In genomic region chr3:197350446-197350845, GRCh38 we compare ENCODE assay signal across 34 cellular contexts.
"Had no signal": no experiment of that assay in that cellular context is flagged by ENCODE, and none has a peak within 500 bp of the region (broad histone marks: within the 10 kb centered on the region; RNA-seq: fewer than 3 reads in every experiment).

No MANE protein-coding gene starts in this region.

- H3K27me3 ChIP-seq: MG63, Peyer's patch had no signal

- DNase-seq: activated B cell treated with CpG ODN at 0.5 μM for 24 hours; activated CD4-positive, alpha-beta memory T cell treated with anti-CD3 and anti-CD28 coated beads, Interleukin-2, amount 10 ng/mL, durations not matched to agents 7 days and 5 days; activated CD4-positive, alpha-beta T cell treated with anti-CD3 and anti-CD28 coated beads for 1 hour; activated CD4-positive, alpha-beta T cell treated with anti-CD3 and anti-CD28 coated beads for 48 hours; activated CD8-positive, alpha-beta memory T cell treated with anti-CD3 and anti-CD28 coated beads for 24 hours; activated CD8-positive, alpha-beta memory T cell treated with anti-CD3 and anti-CD28 coated beads, Interleukin-2, amount 10 ng/mL, durations not matched to agents 7 days and 5 days; activated CD8-positive, alpha-beta memory T cell treated with anti-CD3 and anti-CD28 coated beads, Interleukin-2, amount 50 U/mL, for 48 hours; activated effector memory CD4-positive, alpha-beta T cell treated with Interleukin-2 at 50 U/mL for 16 hours; activated naive CD4-positive, alpha-beta T cell treated with anti-CD3 and anti-CD28 coated beads, Interleukin-2, amount 10 ng/mL, durations not matched to agents 7 days and 5 days; activated naive CD8-positive, alpha-beta T cell treated with anti-CD3 and anti-CD28 coated beads, Interleukin-2, amount 50 U/mL, for 24 hours; activated T-cell treated with anti-CD3 and anti-CD28 coated beads, Interleukin-2, amount 50 U/mL, for 48 hours; anterior cingulate cortex; central memory CD4-positive, alpha-beta T cell; Kasumi-1; KG1; MG63; NCI-H1048; NCI-H1105 treated with DMSO at 0.1 percent for 48 hours; NCI-H1436; NCI-H1694; NCI-H1930; NCI-H2081 treated with DMSO at 0.1 percent for 48 hours; NCI-H226; NCI-H446 treated with DMSO at 0.1 percent for 48 hours; NCI-H524; NK-92 treated with Interleukin-12 subunit alpha and Interleukin-12 subunit beta, amount 100 ng/mL, for 24 hours; PC-3; Peyer's patch; RPMI8226; SHP77 treated with DMSO at 0.1 percent for 48 hours; T-cell; T-helper 17 cell had no signal

- H3K27ac ChIP-seq: Peyer's patch, VCaP had no signal

- ATAC-seq: activated CD8-positive, alpha-beta memory T cell treated with anti-CD3 and anti-CD28 coated beads, Interleukin-2, amount 10 ng/mL, durations not matched to agents 7 days and 5 days; activated naive CD8-positive, alpha-beta T cell treated with anti-CD3 and anti-CD28 coated beads, Interleukin-2, amount 50 U/mL, for 24 hours; PC-3; SK-N-SH treated with all-trans-retinoic acid at 6 μM for 48 hours; T-cell; T-helper 17 cell had no signal

- H3K36me3 ChIP-seq: MG63, Peyer's patch had no signal

- H3K4me3 ChIP-seq: MG63, Peyer's patch had no signal

- H3K9me3 ChIP-seq: MG63, Peyer's patch had no signal
